8 cellular contexts compared by ENCODE assay signal in the genomic region with DNA sequence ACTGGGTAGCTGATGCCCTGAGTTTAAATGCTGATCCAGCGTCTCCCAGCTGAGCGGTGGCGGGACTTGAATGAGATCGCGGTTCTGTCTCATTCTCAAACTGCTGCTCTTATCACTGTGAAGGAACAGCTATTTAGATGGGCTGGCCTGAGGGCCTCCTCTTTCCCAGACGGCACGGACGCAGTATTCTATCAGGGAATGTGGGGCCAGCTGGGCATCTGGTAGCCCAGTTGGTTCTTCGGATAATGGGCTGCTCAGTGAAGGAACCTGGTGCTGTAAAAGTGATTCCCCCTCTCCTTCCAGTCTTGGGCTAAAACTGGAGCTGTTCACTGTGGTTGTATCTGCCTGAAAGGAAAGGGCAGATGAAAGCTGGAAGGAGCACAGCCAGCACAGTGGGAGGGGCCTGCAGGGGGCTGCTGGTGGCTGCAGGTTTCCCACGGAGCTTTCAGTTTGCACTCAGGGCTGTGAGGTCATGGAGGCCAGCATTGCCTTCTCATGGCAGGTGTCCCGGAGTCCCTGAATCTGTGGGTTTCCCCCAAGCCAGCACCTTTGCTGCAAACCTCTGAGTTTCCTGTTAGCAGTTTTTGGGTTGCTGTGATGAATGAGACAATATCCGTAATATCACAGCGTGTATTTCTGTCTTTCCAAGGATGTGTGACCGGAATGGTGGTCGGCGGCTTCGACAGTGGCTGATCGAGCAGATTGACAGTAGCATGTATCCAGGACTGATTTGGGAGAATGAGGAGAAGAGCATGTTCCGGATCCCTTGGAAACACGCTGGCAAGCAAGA. TPM values are rescaled to one million over a fixed set of nuclear protein-coding genes. Genes with fewer than 3 reads are reported as not detected.
A peak's percentile ranks its signal among the peaks of the same experiment; 100 is the strongest.
DNase-seq lines count a peak whose midpoint lies in the region; ATAC-seq and TF ChIP-seq lines count a peak whose summit lies in the region.

No MANE protein-coding gene starts in this region.

- peak overlapping the region; percentile 60 for H2AFZ ChIP-seq in KMS-11 (ENCODE audit: low read depth)

- H3K27ac ChIP-seq in DOHH2 (ENCODE audit: low read depth, low read length) (peak overlapping the region; percentile 94), KMS-11 (peak overlapping the region; percentile 90)

- H3K36me3 ChIP-seq in DOHH2 (ENCODE audit: control insufficient read depth, low read length) (peaks cover 89% of the 10 kb centered on the region), KMS-11 (ENCODE audit: insufficient read depth) (no peaks in the 10 kb centered on the region)

- H3K9ac ChIP-seq in KMS-11 = peak overlapping the region; percentile 77

- H3K9me3 Mint-ChIP-seq in activated naive CD4-positive, alpha-beta T cell treated with anti-CD3 and anti-CD28 coated beads, Interleukin-2, amount 50 U/mL, for 24 hours = no peaks in the 10 kb centered on the region

- H3K27me3 ChIP-seq in DOHH2 (ENCODE audit: control insufficient read depth, low read length) = no peaks in the 10 kb centered on the region
- no peaks in the 10 kb centered on the region for H3K27me3 ChIP-seq in KMS-11 (ENCODE audit: insufficient read depth, low read depth)

- peaks cover 62% of the 10 kb centered on the region for H3K36me3 Mint-ChIP-seq in activated naive CD4-positive, alpha-beta T cell treated with anti-CD3 and anti-CD28 coated beads, Interleukin-2, amount 50 U/mL, for 24 hours

- peaks cover 64% of the 10 kb centered on the region for H3K4me1 Mint-ChIP-seq in activated naive CD4-positive, alpha-beta T cell treated with anti-CD3 and anti-CD28 coated beads, Interleukin-2, amount 50 U/mL, for 24 hours

- H3K9me3 ChIP-seq in DOHH2 (ENCODE audit: control insufficient read depth, insufficient read depth, low read length) = no peaks in the 10 kb centered on the region

- peak overlapping the region; percentile 89 for H3K27ac Mint-ChIP-seq in activated naive CD4-positive, alpha-beta T cell treated with anti-CD3 and anti-CD28 coated beads, Interleukin-2, amount 50 U/mL, for 24 hours

- H3K4me3 ChIP-seq in DOHH2 (ENCODE audit: low read length) = peak overlapping the region; percentile 89
- no peak overlapping the region for H3K4me3 ChIP-seq in KMS-11 (IDR thresholded peaks at IDR 0.05; ENCODE audit: insufficient read depth, low read depth, low read length)

- H4K20me1 ChIP-seq in DOHH2 (ENCODE audit: control insufficient read depth, insufficient read depth, low read depth, low read length) = peaks cover 24% of the 10 kb centered on the region
- no peaks in the 10 kb centered on the region for H4K20me1 ChIP-seq in KMS-11 (ENCODE audit: insufficient read depth)

- no peaks in the 10 kb centered on the region for H3K27me3 Mint-ChIP-seq in activated naive CD4-positive, alpha-beta T cell treated with anti-CD3 and anti-CD28 coated beads, Interleukin-2, amount 50 U/mL, for 24 hours

- H3K9me2 ChIP-seq in DOHH2 (replicated peaks; ENCODE audit: control insufficient read depth, low read length) = no peaks in the 10 kb centered on the region

- ATAC-seq in GM21390 (IDR thresholded peaks at IDR 0.05; ENCODE audit: unreplicated experiment) (peak; percentile 67), left lobe of liver (no peak)

- DNase-seq in stimulated activated CD8-positive, alpha-beta memory T cell treated with anti-CD3 and anti-CD28 coated beads, Interleukin-7, amount 100 ng/mL, for 48 hours (ENCODE audit: extremely low read depth in 1 of 2, low read depth in 1 of 2) = peak; percentile 47 to 50
- DNase-seq in effector CD4-positive, alpha-beta T cell = no peak
- DNase-seq in left lobe of liver (ENCODE audit: low spot score) (no peak), nucleus accumbens (lab: John Stamatoyannopoulos, UW) (no peak)

- TF ChIP-seq CTCF in DOHH2 (IDR thresholded peaks at IDR 0.05; ENCODE audit: low read depth, low read length, poor library complexity, severe bottlenecking) = no peak
- TF ChIP-seq CTCF in KMS-11 (conservative IDR thresholded peaks at IDR 0.05; ENCODE audit: low read depth, low read length) = no peak

- peak overlapping the region; percentile 90 for H3K4me2 ChIP-seq in DOHH2 (ENCODE audit: low read length)
- H3K4me2 ChIP-seq in KMS-11 = peak overlapping the region; percentile 95

- H3K4me1 ChIP-seq in DOHH2 (ENCODE audit: control insufficient read depth, low read length) = peaks cover 59% of the 10 kb centered on the region
- peaks cover 36% of the 10 kb centered on the region for H3K4me1 ChIP-seq in KMS-11 (ENCODE audit: low read depth, poor library complexity, severe bottlenecking)

- peaks cover 98% of the 10 kb centered on the region for H3K79me2 ChIP-seq in DOHH2 (ENCODE audit: control insufficient read depth, low read length)
- H3K79me2 ChIP-seq in KMS-11 (ENCODE audit: insufficient read depth, low read depth) = no peaks in the 10 kb centered on the region

- H3K4me3 Mint-ChIP-seq in activated naive CD4-positive, alpha-beta T cell treated with anti-CD3 and anti-CD28 coated beads, Interleukin-2, amount 50 U/mL, for 24 hours = peak overlapping the region; percentile 97

- peaks cover 80% of the 10 kb centered on the region for H3F3A ChIP-seq in DOHH2 (ENCODE audit: control insufficient read depth, insufficient read depth)

RNA-seq across cellular contexts. Expression of a gene that starts 3.6 kb away (rescaled TPM):
- 9.0 TPM for total RNA-seq in left lobe of liver

Comparison
In these comparisons a context has a peak if more than half of its experiments do, and no peak if none do; other contexts are left out.
1. DNase-seq: peak in stimulated activated CD8-positive, alpha-beta memory T cell treated with anti-CD3 and anti-CD28 coated beads, Interleukin-7, amount 100 ng/mL, for 48 hours (2 of 2); none in effector CD4-positive, alpha-beta T cell (single experiment), left lobe of liver (single experiment) and nucleus accumbens (0 of 56).